28 cellular contexts compared by ENCODE assay signal in the genomic region with DNA sequence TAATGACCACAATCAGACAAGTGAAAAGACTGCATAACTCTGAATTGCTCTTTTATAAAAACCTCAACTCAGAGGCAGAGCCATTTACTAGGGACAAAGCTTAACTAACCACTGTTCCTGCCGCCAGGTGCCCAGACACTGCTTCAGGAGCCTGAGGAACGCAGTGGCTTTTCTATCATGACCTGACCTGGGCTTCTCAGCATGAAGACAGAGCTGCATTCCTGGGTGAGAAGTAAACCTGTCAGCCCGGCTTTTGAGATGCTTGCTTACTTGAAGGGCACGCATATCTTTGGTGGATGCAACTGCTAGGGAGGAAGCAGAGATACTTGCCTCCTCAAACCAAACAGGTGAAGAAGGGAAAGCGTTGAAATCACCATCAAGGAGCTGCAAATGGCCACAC. TPM values are rescaled to one million over a fixed set of nuclear protein-coding genes. Genes with fewer than 3 reads are reported as not detected.
A peak's percentile ranks its signal among the peaks of the same experiment; 100 is the strongest.
DNase-seq lines count a peak whose midpoint lies in the region; ATAC-seq and TF ChIP-seq lines count a peak whose summit lies in the region.
"Had no signal": no experiment of that assay in that cellular context is flagged by ENCODE, and none has a peak within 500 bp of the region (broad histone marks: within the 10 kb centered on the region; RNA-seq: fewer than 3 reads in every experiment).

No MANE protein-coding gene starts in this region.

- H3K27ac Mint-ChIP-seq in endodermal cell, result no peak overlapping the region
- H3K27ac Mint-ChIP-seq: CD8-positive, alpha-beta T cell; HFFc6 had no signal

- intact Hi-C loops in lower lobe of right lung (cut with DNase I), result no loop called here

- no peaks in the 10 kb centered on the region for H3K9me3 Mint-ChIP-seq in endodermal cell
- H3K9me3 Mint-ChIP-seq: CD8-positive, alpha-beta T cell; HFFc6 had no signal

- TF ChIP-seq CTCF in endodermal cell (conservative IDR thresholded peaks at IDR 0.05), result no peak
- TF ChIP-seq CTCF in lower lobe of right lung (IDR thresholded peaks at IDR 0.05), result no peak

- no peak overlapping the region for H3K4me3 Mint-ChIP-seq in endodermal cell
- H3K4me3 Mint-ChIP-seq: CD8-positive, alpha-beta T cell; HFFc6 had no signal

- H3K27ac ChIP-seq in endodermal cell (ENCODE audit: low read depth, low read length) (no peak overlapping the region), lower lobe of right lung (no peak overlapping the region)
- H3K27ac ChIP-seq: HL-60, KMS-11 had no signal

- H3K36me3 Mint-ChIP-seq in endodermal cell (ENCODE audit: low read depth), result no peaks in the 10 kb centered on the region
- H3K36me3 Mint-ChIP-seq: CD8-positive, alpha-beta T cell had no signal

- peaks cover 11% of the 10 kb centered on the region for H3K4me1 Mint-ChIP-seq in endodermal cell

- WGBS in endodermal cell (ENCODE audit: insufficient coverage in 1 of 2, insufficient read length in 1 of 2), 2 experiments, result 49 to 63% methylated on average over 5 of the region's 5 CpGs

- H3K27me3 ChIP-seq in endodermal cell (ENCODE audit: control insufficient read depth, insufficient read depth, low read length, poor library complexity, severe bottlenecking) (no peaks in the 10 kb centered on the region), lower lobe of right lung (ENCODE audit: low read depth) (no peaks in the 10 kb centered on the region)

- H3K9me3 ChIP-seq in endodermal cell (ENCODE audit: control insufficient read depth, low read length) (no peaks in the 10 kb centered on the region), lower lobe of right lung (no peaks in the 10 kb centered on the region)

- no peak overlapping the region for H3K9ac ChIP-seq in endodermal cell (ENCODE audit: extremely low read depth, low read length, poor library complexity, severe bottlenecking)
- H3K9ac ChIP-seq: KMS-11 had no signal

- ATAC-seq in GM18909 (IDR thresholded peaks at IDR 0.05; ENCODE audit: poor library complexity, unreplicated experiment) (no peak), lower lobe of right lung (no peak)
- ATAC-seq: CD8-positive, alpha-beta T cell had no signal

- no peak overlapping the region for H3K4me3 ChIP-seq in endodermal cell (ENCODE audit: low read length)
- H3K4me3 ChIP-seq in lower lobe of right lung, result no peak overlapping the region

- H3K36me3 ChIP-seq in endodermal cell (ENCODE audit: control insufficient read depth, insufficient read depth, low read length) (no peaks in the 10 kb centered on the region), lower lobe of right lung (no peaks in the 10 kb centered on the region)

- H3K4me1 ChIP-seq in endodermal cell (ENCODE audit: control insufficient read depth, insufficient read depth, low read length) (no peaks in the 10 kb centered on the region), lower lobe of right lung (peaks cover 8% of the 10 kb centered on the region)

- DNase-seq in ELF-1 (ENCODE audit: low read depth, low spot score), result peak; percentile 79
- DNase-seq in NCI-H69 (lab: John Stamatoyannopoulos, UW), result peak; percentile 13
- peak; percentile 82 for DNase-seq in endodermal cell
- DNase-seq in iPS-NIHi7 (ENCODE audit: extremely low spot score), result peak; percentile 58
- no peak for DNase-seq in stimulated activated CD4-positive, alpha-beta T cell treated with anti-CD3 and anti-CD28 coated beads, Interleukin-15, amount 100 ng/mL, for 24 hours
- DNase-seq in lower lobe of right lung, result no peak
- no peak for DNase-seq in DMS 273 treated with DMSO at 0.1 percent for 48 hours (lab: John Stamatoyannopoulos, UW)
- DNase-seq: 8988T, AML-193, C1 segment of cervical spinal cord, DMS153, HFFc6, NCI-H1092 treated with DMSO at 0.1 percent for 48 hours, NCI-H1436 treated with DMSO at 0.1 percent for 48 hours, NCI-H1930, NCI-H345, NCI-H524, NCI-H82, OCI-M1, Right ventricle myocardium superior had no signal

- no peaks in the 10 kb centered on the region for H3K27me3 Mint-ChIP-seq in endodermal cell (ENCODE audit: insufficient read depth)

RNA-seq across cellular contexts. Expression of gene LRRC31, which starts 7.9 kb away (rescaled TPM):
- total RNA-seq in endodermal cell (not detected), lower lobe of right lung (1.1 TPM)
- polyA plus RNA-seq in endodermal cell (2013, experiment 1 of 2), result not detected
- not detected for polyA plus RNA-seq in endodermal cell (2013, experiment 2 of 2)
- total RNA-seq: CD8-positive, alpha-beta T cell; HFFc6; Right ventricle myocardium superior; RPMI7951; SK-MEL-5 had no signal
- polyA plus RNA-seq: AG04450 had no signal

RNA-seq across cellular contexts. Expression of gene LRRC34, which starts 49.2 kb away (rescaled TPM):
- total RNA-seq in endodermal cell, result 10 to 100 TPM in 1 of 2 donors, 1 to 10 TPM in 1; 5.6 to 11.3 TPM
- 3.5 TPM for polyA plus RNA-seq in endodermal cell (2013, experiment 1 of 2)
- 4.3 TPM for polyA plus RNA-seq in endodermal cell (2013, experiment 2 of 2)
- total RNA-seq in lower lobe of right lung, result 4.8 TPM

RNA-seq across cellular contexts. Expression of gene LRRIQ4, which starts 49.2 kb away (rescaled TPM):
- not detected for total RNA-seq in endodermal cell
- not detected for polyA plus RNA-seq in endodermal cell (2013, experiment 1 of 2)
- polyA plus RNA-seq in endodermal cell (2013, experiment 2 of 2), result not detected
- total RNA-seq in lower lobe of right lung, result not detected
- total RNA-seq: CD8-positive, alpha-beta T cell; HFFc6; HT-29; Right ventricle myocardium superior; RPMI7951; SK-MEL-5 had no signal
- polyA plus RNA-seq: AG04450 had no signal

RNA-seq across cellular contexts. Expression of gene SAMD7, which starts 49.5 kb away (rescaled TPM):
- not detected for total RNA-seq in endodermal cell
- not detected for polyA plus RNA-seq in endodermal cell (2013, experiment 1 of 2)
- polyA plus RNA-seq in endodermal cell (2013, experiment 2 of 2), result not detected
- not detected for total RNA-seq in lower lobe of right lung
- total RNA-seq: CD8-positive, alpha-beta T cell; HFFc6; HT-29; Right ventricle myocardium superior; RPMI7951; SK-MEL-5 had no signal
- polyA plus RNA-seq: AG04450 had no signal

Comparison
In these comparisons a context has a peak if more than half of its experiments do, and no peak if none do; other contexts are left out.
1. DNase-seq: peak in ELF-1 (single experiment), NCI-H69 (single experiment), endodermal cell (single experiment) and iPS-NIHi7 (single experiment); none in stimulated activated CD4-positive, alpha-beta T cell treated with anti-CD3 and anti-CD28 coated beads, Interleukin-15, amount 100 ng/mL, for 24 hours (single experiment), lower lobe of right lung (single experiment) and DMS 273 treated with DMSO at 0.1 percent for 48 hours (single experiment).